ENCODE assay signal across 14 cellular contexts in genomic region chr11:110858556-110858921, GRCh38.
DNase-seq lines count a peak whose midpoint lies in the region; ATAC-seq, FAIRE-seq and TF ChIP-seq lines count a peak whose summit lies in the region.
"Had no signal": no experiment of that assay in that cellular context is flagged by ENCODE, and none has a peak within 500 bp of the region (broad histone marks: within the 10 kb centered on the region; RNA-seq: fewer than 3 reads in every experiment).

No MANE protein-coding gene starts in this region.

- no peaks in the 10 kb centered on the region for H3K27me3 Mint-ChIP-seq in glutamatergic neuron (ENCODE audit: unreplicated experiment)

- DNase-seq in GM19239 (ENCODE audit: insufficient read length, low spot score) (no peak), glutamatergic neuron (peak; percentile 19), smooth muscle cell of the brain vasculature (ENCODE audit: low read depth, low spot score) (peak; percentile 94), medulla oblongata (ENCODE audit: extremely low spot score) (no peak), occipital lobe (lab: John Stamatoyannopoulos, UW) (no peak)
- DNase-seq: activated CD8-positive, alpha-beta memory T cell treated with anti-CD3 and anti-CD28 coated beads, Interleukin-2, amount 50 U/mL, for 4 hours; NCI-H526; upper lobe of left lung had no signal

- no peak for TF ChIP-seq CTCF in glutamatergic neuron (IDR thresholded peaks at IDR 0.05; ENCODE audit: partially characterized antibody, unreplicated experiment)

- no peak overlapping the region for H3K4me3 Mint-ChIP-seq in glutamatergic neuron (ENCODE audit: unreplicated experiment)
- H3K4me3 Mint-ChIP-seq: T-helper 1 cell treated with Interleukin-12 subunit alpha and Interleukin-12 subunit beta and Interleukin-4 antibody, amounts not matched to agents 30 μg/mL and 1 μg/mL, for 36 hours had no signal

- H3K9me3 Mint-ChIP-seq in glutamatergic neuron (ENCODE audit: unreplicated experiment) = no peaks in the 10 kb centered on the region
- H3K9me3 Mint-ChIP-seq: T-helper 1 cell treated with Interleukin-12 subunit alpha and Interleukin-12 subunit beta and Interleukin-4 antibody, amounts not matched to agents 30 μg/mL and 1 μg/mL, for 36 hours had no signal

- H3K36me3 Mint-ChIP-seq in glutamatergic neuron (ENCODE audit: unreplicated experiment) = no peaks in the 10 kb centered on the region

- H3K4me1 Mint-ChIP-seq in glutamatergic neuron (ENCODE audit: low read depth, unreplicated experiment) = peaks cover 4% of the 10 kb centered on the region

- no peak overlapping the region for H3K27ac Mint-ChIP-seq in glutamatergic neuron (ENCODE audit: unreplicated experiment)
- H3K27ac Mint-ChIP-seq: T-helper 1 cell treated with Interleukin-12 subunit alpha and Interleukin-12 subunit beta and Interleukin-4 antibody, amounts not matched to agents 30 μg/mL and 1 μg/mL, for 36 hours had no signal

- FAIRE-seq in GM19239 (lab: Jason Lieb, UNC) = peak; percentile 64
- FAIRE-seq: colon, keratinocyte had no signal

- ATAC-seq in HG03196 (IDR thresholded peaks at IDR 0.05; ENCODE audit: unreplicated experiment) = peak; percentile 66
- no peak for ATAC-seq in GM18517 (IDR thresholded peaks at IDR 0.05; ENCODE audit: unreplicated experiment)
- no peak for ATAC-seq in HG03460 (IDR thresholded peaks at IDR 0.05; ENCODE audit: unreplicated experiment)

Comparison
In these comparisons a context has a peak if more than half of its experiments do, and no peak if none do; other contexts are left out.
1. DNase-seq: peak in glutamatergic neuron (single experiment) and smooth muscle cell of the brain vasculature (single experiment); none in GM19239 (single experiment), medulla oblongata (single experiment) and occipital lobe (single experiment).